ENCODE assay signal across 8 cellular contexts in genomic region chr12:95072900-95073697, GRCh38. TPM values are rescaled to one million over a fixed set of nuclear protein-coding genes. Genes with fewer than 3 reads are reported as not detected.
DNase-seq lines count a peak whose midpoint lies in the region; ATAC-seq and TF ChIP-seq lines count a peak whose summit lies in the region.

TSS of gene NR2C1 (minus strand) at chr12:95073618. CDS start at chr12:95067384, 6,234 bp downstream.

- peak in 1 of 2 donors; percentile 14 for TF ChIP-seq POLR2A in vagina (IDR thresholded peaks at IDR 0.05)

- H3K27ac ChIP-seq in right cardiac atrium (ENCODE audit: low read length) (peak within 1 kb of the TSS; percentile 84), vagina (peak within 1 kb of the TSS; percentile 88)

- in situ Hi-C loops in GM13977 (cut with MboI; ENCODE audit: low pct_unique_long_range_greater_than_20kb, low sequenced_read_pairs, unreplicated experiment) = no loop called here

- H3K4me3 ChIP-seq in right cardiac atrium (ENCODE audit: low read length) (peak within 1 kb of the TSS; percentile 97), vagina (peak within 1 kb of the TSS; percentile 85 to 90)

- TF ChIP-seq CTCF in GM13977 (IDR thresholded peaks at IDR 0.05; ENCODE audit: extremely low read depth, insufficient read depth, missing control alignments) (no peak), vagina (IDR thresholded peaks at IDR 0.05) (peak in 2 of 3 experiments; percentile 53 to 54)

- peaks cover 3% of the 10 kb centered on the region for H3K4me1 ChIP-seq in right cardiac atrium (ENCODE audit: control insufficient read depth, insufficient read depth, low read length)
- H3K4me1 ChIP-seq in vagina = peaks cover 14% of the 10 kb centered on the region

- ATAC-seq in HG02885 (IDR thresholded peaks at IDR 0.05; ENCODE audit: poor library complexity, unreplicated experiment) = peak; percentile 96
- ATAC-seq in right cardiac atrium = peak; percentile 97

- intact Hi-C loops in T-helper 2 cell treated with Interferon-gamma antibody and Interleukin-4, amounts not matched to agents 100 ng/mL and 5 ng/mL, for 36 hours (cut with micrococcal nuclease) = loop anchor here (1.0 to 5.0 kb wide), 7 partner anchors 30 to 1396 kb away; partner anchors contain the start of genes CRADD, FGD6, METAP2 and NDUFA12
- intact Hi-C loops in right cardiac atrium (cut with DNase I) = no loop called here
- intact Hi-C loops in vagina (cut with DNase I) = no loop called here

- DNase-seq in GM13977 (ENCODE audit: low spot score) (peak; percentile 98), NCI-H187 treated with DMSO at 0.1 percent for 48 hours (lab: John Stamatoyannopoulos, UW) (peak; percentile 84), anterior cingulate cortex (lab: John Stamatoyannopoulos, UW) (peak; percentile 36 to 94 (median 88)), right cardiac atrium (peak; percentile 95 to 97 (median 97)), pulmonary artery endothelial cell (ENCODE audit: low read depth, low spot score) (peak; percentile 83), vagina (ENCODE audit: extremely low spot score in 2 of 2) (peak in 1 of 2 donors; percentile 92)

- H3K9me3 ChIP-seq in right cardiac atrium (ENCODE audit: control insufficient read depth, low read length) (no peaks in the 10 kb centered on the region), vagina (no peaks in the 10 kb centered on the region)

- H3K27me3 ChIP-seq in right cardiac atrium (ENCODE audit: control insufficient read depth, insufficient read depth) (no peaks in the 10 kb centered on the region), vagina (no peaks in the 10 kb centered on the region)

- under 1% methylated on average over 99 of the region's 99 CpGs for WGBS in right cardiac atrium

- H3K36me3 ChIP-seq in vagina = no peaks in the 10 kb centered on the region

RNA-seq across cellular contexts. Expression of gene NR2C1, which starts in this region (rescaled TPM):
- 26.1 and 28.5 TPM in 2 replicates for total RNA-seq in T-helper 2 cell treated with Interferon-gamma antibody and Interleukin-4, amounts not matched to agents 100 ng/mL and 5 ng/mL, for 36 hours
- total RNA-seq in right cardiac atrium = 10 to 100 TPM; 32.9 to 44.5 (median 36.9) TPM
- 24.1 TPM for polyA plus RNA-seq in right cardiac atrium
- 16.9 and 19.5 TPM in 2 replicates for total RNA-seq in pulmonary artery endothelial cell
- total RNA-seq in vagina = 49.4 TPM
